In genomic region chr10:78853864-78854263, GRCh38 we compare ENCODE assay signal across 18 cellular contexts.
"Had no signal": no experiment of that assay in that cellular context is flagged by ENCODE, and none has a peak within 500 bp of the region (broad histone marks: within the 10 kb centered on the region; RNA-seq: fewer than 3 reads in every experiment).

No MANE protein-coding gene starts in this region.

- H3K36me3 Mint-ChIP-seq: activated CD4-positive, alpha-beta memory T cell treated with anti-CD3 and anti-CD28 coated beads for 36 hours; activated naive CD8-positive, alpha-beta T cell; naive thymus-derived CD8-positive, alpha-beta T cell had no signal

- H3K4me3 ChIP-seq: gastrocnemius medialis, left lung, stomach, testis, upper lobe of left lung had no signal

- H3K9me3 Mint-ChIP-seq: activated CD4-positive, alpha-beta memory T cell treated with anti-CD3 and anti-CD28 coated beads for 36 hours; activated T-cell treated with anti-CD3 and anti-CD28 coated beads, Interleukin-2, amount 50 U/mL, for 72 hours; naive thymus-derived CD8-positive, alpha-beta T cell had no signal

- H3K4me1 ChIP-seq: left lung, parathyroid adenoma, upper lobe of left lung had no signal

- H3K27me3 ChIP-seq: gastrocnemius medialis, left lung, neutrophil, stomach, testis, upper lobe of left lung had no signal

- ATAC-seq: activated T-cell treated with anti-CD3 and anti-CD28 coated beads, Interleukin-2, amount 50 U/mL, for 72 hours; gastrocnemius medialis; left lung; naive thymus-derived CD8-positive, alpha-beta T cell had no signal

- DNase-seq: activated CD4-positive, alpha-beta memory T cell treated with anti-CD3 and anti-CD28 coated beads for 36 hours; activated gamma-delta T cell treated with Interleukin-2 at 50 U/mL for 16 hours; activated T-cell treated with anti-CD3 and anti-CD28 coated beads, Interleukin-2, amount 50 U/mL, for 72 hours; anterior cingulate cortex; cerebellar nuclear complex; gastrocnemius medialis; islet precursor cell; left lung; naive thymus-derived CD8-positive, alpha-beta T cell; stimulated activated CD4-positive, alpha-beta T cell treated with anti-CD3 and anti-CD28 coated beads, Interleukin-1b, Interleukin-23, amount 100 ng/mL, for 48 hours; stomach; testis had no signal

- H3K27ac Mint-ChIP-seq: activated CD4-positive, alpha-beta memory T cell treated with anti-CD3 and anti-CD28 coated beads for 36 hours; activated naive CD8-positive, alpha-beta T cell; activated T-cell treated with anti-CD3 and anti-CD28 coated beads, Interleukin-2, amount 50 U/mL, for 72 hours had no signal

- H3K4me3 Mint-ChIP-seq: activated CD4-positive, alpha-beta memory T cell treated with anti-CD3 and anti-CD28 coated beads for 36 hours; activated naive CD8-positive, alpha-beta T cell; activated T-cell treated with anti-CD3 and anti-CD28 coated beads, Interleukin-2, amount 50 U/mL, for 72 hours; naive thymus-derived CD8-positive, alpha-beta T cell had no signal

- H3K36me3 ChIP-seq: gastrocnemius medialis, left lung, neutrophil, stomach, upper lobe of left lung had no signal

- H3K27ac ChIP-seq: epithelial cell of prostate, gastrocnemius medialis, left lung, neutrophil, parathyroid adenoma, stomach, testis, upper lobe of left lung, VCaP had no signal

- H3K9me3 ChIP-seq: gastrocnemius medialis, left lung, neutrophil, stomach, testis, upper lobe of left lung had no signal

- H3K27me3 Mint-ChIP-seq: activated CD4-positive, alpha-beta memory T cell treated with anti-CD3 and anti-CD28 coated beads for 36 hours; activated naive CD8-positive, alpha-beta T cell; naive thymus-derived CD8-positive, alpha-beta T cell had no signal

- H3K4me1 Mint-ChIP-seq: naive thymus-derived CD8-positive, alpha-beta T cell had no signal
